In genomic region chr6:42727084-42727601, GRCh38 we compare ENCODE assay signal across 8 cellular contexts. TPM values are rescaled to one million over a fixed set of nuclear protein-coding genes. Genes with fewer than 3 reads are reported as not detected.
DNase-seq lines count a peak whose midpoint lies in the region; ATAC-seq lines count a peak whose summit lies in the region.

No MANE protein-coding gene starts in this region.

- no peaks in the 10 kb centered on the region for H3K9me3 ChIP-seq in skeletal muscle satellite cell (replicated peaks; ENCODE audit: low read length)

- no peaks in the 10 kb centered on the region for H3K27me3 ChIP-seq in skeletal muscle satellite cell (ENCODE audit: control insufficient read depth, insufficient read depth, low read length)

- H3K36me3 ChIP-seq in skeletal muscle satellite cell (ENCODE audit: insufficient read depth, low read length), result no peaks in the 10 kb centered on the region

- peak overlapping the region; percentile 61 for H3K9ac ChIP-seq in skeletal muscle satellite cell (ENCODE audit: low read depth, low read length)

- peak; percentile 47 for DNase-seq in activated CD4-positive, CD25-positive, alpha-beta regulatory T cell treated with anti-CD3 and anti-CD28 coated beads, Interleukin-2, amount 50 U/mL, for 72 hours
- no peak for DNase-seq in activated CD4-positive, CD25-positive, alpha-beta regulatory T cell (lab: John Stamatoyannopoulos, UW)
- DNase-seq in activated T-cell treated with anti-CD3 and anti-CD28 coated beads, Interleukin-2, amount 50 U/mL, for 48 hours, result peak; percentile 49 to 53
- peak; percentile 55 for DNase-seq in left cardiac atrium
- no peak for DNase-seq in SIG-M5 (lab: John Stamatoyannopoulos, UW)
- DNase-seq in NCI-H2196 treated with DMSO at 0.1 percent for 48 hours (lab: John Stamatoyannopoulos, UW; ENCODE audit: unreplicated experiment), result no peak
- no peak for DNase-seq in SKM-1 treated with dmso at 0.1 percent for 144 hours (lab: John Stamatoyannopoulos, UW; ENCODE audit: unreplicated experiment)

- peaks cover 16% of the 10 kb centered on the region for H3K4me1 ChIP-seq in skeletal muscle satellite cell (ENCODE audit: control insufficient read depth, insufficient read depth, low read length)

- H3K4me3 ChIP-seq in skeletal muscle satellite cell (ENCODE audit: low read length), result peak overlapping the region; percentile 56

- intact Hi-C loops in left cardiac atrium (cut with DNase I), result loop anchor here in 1 of 2 donors (5.0 to 10.0 kb wide), 2 partner anchors 65 to 148 kb away; partner anchors contain the start of gene RPL7L1

- ATAC-seq in left cardiac atrium, result peak; percentile 58 to 79

- H3K4me2 ChIP-seq in skeletal muscle satellite cell (ENCODE audit: low read length), result peak overlapping the region; percentile 76

RNA-seq across cellular contexts. Expression of gene PRPH2, which starts 4.7 kb away (rescaled TPM):
- total RNA-seq in left cardiac atrium, result 1 to 10 TPM; 1.1 to 1.2 TPM
- under 0.01 and 0.22 TPM in 2 replicates for total RNA-seq in skeletal muscle satellite cell (2012; rRNA removed)

RNA-seq across cellular contexts. Expression of gene TBCC, which starts 18.8 kb away (rescaled TPM):
- 10 to 100 TPM; 12.2 to 13.0 TPM for total RNA-seq in left cardiac atrium
- total RNA-seq in skeletal muscle satellite cell (2012; rRNA removed), result 28.9 and 30.4 TPM in 2 replicates

RNA-seq across cellular contexts. Expression of gene BICRAL, which starts 54.7 kb away (rescaled TPM):
- 10 to 100 TPM; 10.0 to 10.7 TPM for total RNA-seq in left cardiac atrium
- total RNA-seq in skeletal muscle satellite cell (2012; rRNA removed), result 3.3 and 4.4 TPM in 2 replicates

Comparison
In these comparisons a context has a peak if more than half of its experiments do, and no peak if none do; other contexts are left out.
1. DNase-seq: peak in activated CD4-positive, CD25-positive, alpha-beta regulatory T cell treated with anti-CD3 and anti-CD28 coated beads, Interleukin-2, amount 50 U/mL, for 72 hours (single experiment), activated T-cell treated with anti-CD3 and anti-CD28 coated beads, Interleukin-2, amount 50 U/mL, for 48 hours (2 of 2) and left cardiac atrium (single experiment); none in activated CD4-positive, CD25-positive, alpha-beta regulatory T cell (0 of 4), SIG-M5 (single experiment), NCI-H2196 treated with DMSO at 0.1 percent for 48 hours (single experiment) and SKM-1 treated with dmso at 0.1 percent for 144 hours (single experiment).